20 cellular contexts compared by ENCODE assay signal in the genomic region with DNA sequence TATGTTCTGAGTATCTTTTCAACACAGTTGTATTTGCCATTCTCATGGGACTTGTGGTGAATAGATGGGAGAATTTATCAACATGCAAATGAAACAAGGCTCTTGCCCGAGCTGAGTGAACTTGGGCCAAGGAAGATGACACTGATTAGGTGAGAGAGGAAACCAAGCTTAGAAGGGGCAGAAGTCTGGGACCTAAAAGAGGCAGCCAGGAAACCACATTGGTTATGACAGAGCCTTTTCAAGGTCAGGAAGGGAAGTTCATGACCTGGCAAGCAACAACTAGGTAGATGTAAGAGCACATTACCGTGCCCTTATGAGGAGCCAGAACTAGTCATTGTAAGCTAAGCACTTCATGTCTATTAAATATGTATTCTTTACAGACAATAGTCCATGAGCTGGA.
DNase-seq lines count a peak whose midpoint lies in the region; ATAC-seq, FAIRE-seq and TF ChIP-seq lines count a peak whose summit lies in the region.
"Had no signal": no experiment of that assay in that cellular context is flagged by ENCODE, and none has a peak within 500 bp of the region (broad histone marks: within the 10 kb centered on the region; RNA-seq: fewer than 3 reads in every experiment).

No MANE protein-coding gene starts in this region.

- SMC1A ChIA-PET in GM12878 (lab: Charles Lee; ENCODE audit: uncharacterized antibody, unreplicated experiment): no interaction called here

- RAD21 ChIA-PET in GM12878 (lab: Charles Lee; ENCODE audit: unreplicated experiment): no interaction called here

- no peak for TF ChIP-seq POLR2A in GM12878 (IDR thresholded peaks at IDR 0.05; ENCODE audit: low read depth, low read length)

- no peaks in the 10 kb centered on the region for H4K20me1 ChIP-seq in GM12878 (ENCODE audit: control insufficient read depth, insufficient read depth)

- H3K9me3 ChIP-seq in GM12878 (replicated peaks; ENCODE audit: control insufficient read depth, insufficient read depth, low read length): no peaks in the 10 kb centered on the region; the same call in 2 of the 3 replicates
- H3K9me3 ChIP-seq: colonic mucosa, lower lobe of right lung, SK-N-SH had no signal

- H3K79me2 ChIP-seq in GM12878 (ENCODE audit: control insufficient read depth, insufficient read depth, low read length): no peaks in the 10 kb centered on the region

- no TSS peak for BruUV-seq in GM12878 (replicated peaks; lab: Mats Ljungman, UMichigan)

- no peak overlapping the region for H2AFZ ChIP-seq in GM12878 (ENCODE audit: control insufficient read depth, low read depth, low read length)
- H2AFZ ChIP-seq: PC-9 had no signal

- H3K4me1 ChIP-seq in GM12878 (ENCODE audit: control insufficient read depth, insufficient read depth, low read length): no peaks in the 10 kb centered on the region
- H3K4me1 ChIP-seq: colonic mucosa, lower lobe of right lung had no signal

- no peak for TF ChIP-seq CTCF in GM12878 (IDR thresholded peaks at IDR 0.05 in 2 of 3, conservative IDR thresholded peaks at IDR 0.05 in 1 of 3; ENCODE audit: control insufficient read depth in 2 of 3, extremely low read depth in 1 of 3, insufficient read depth in 1 of 3, low read depth in 3 of 3, low read length in 3 of 3)

- no peak overlapping the region for H3K4me2 ChIP-seq in GM12878 (ENCODE audit: control insufficient read depth, insufficient read depth)
- H3K4me2 ChIP-seq: KMS-11, PC-9, SK-N-SH had no signal

- DNase-seq in GM12878 (ENCODE audit: low read depth, low spot score) (no peak), epidermal melanocyte (ENCODE audit: insufficient read length, low spot score) (no peak), NCI-H1048 (lab: John Stamatoyannopoulos, UW) (no peak), cerebellum (ENCODE audit: low spot score) (no peak)
- DNase-seq: activated CD8-positive, alpha-beta T cell treated with anti-CD3 and anti-CD28 coated beads, Interleukin-2, amount 10 ng/mL, durations not matched to agents 7 days and 5 days; activated gamma-delta T cell; CD4-positive, CD25-positive, alpha-beta regulatory T cell; colonic mucosa; lower lobe of right lung; natural killer cell; NCI-H1694 treated with DMSO at 0.1 percent for 48 hours; PC-9; SK-N-SH had no signal

- intact Hi-C loops in GM12878 (cut with micrococcal nuclease; ENCODE audit: unreplicated experiment): no loop called here

- no peak overlapping the region for H3K27ac ChIP-seq in GM12878 (ENCODE audit: control insufficient read depth, insufficient read depth)
- H3K27ac ChIP-seq: colonic mucosa, epithelial cell of prostate, HL-60, KMS-11, lower lobe of right lung, PC-9 had no signal

- H3K36me3 ChIP-seq in GM12878 (ENCODE audit: control insufficient read depth in 2 of 2, insufficient read depth in 2 of 2, low read length in 1 of 2): no peaks in the 10 kb centered on the region
- H3K36me3 ChIP-seq: colonic mucosa, lower lobe of right lung had no signal

- CTCF ChIA-PET in GM12878 (lab: Yijun Ruan, JAX): interaction anchor here (1.5 kb wide), 1 partner anchor 8 kb away, joined by 3 read pairs; no protein-coding TSS in a partner anchor

- in situ Hi-C loops in GM12878 (cut with MboI): no loop called here

- peak; percentile 61 for ATAC-seq in GM19025 (IDR thresholded peaks at IDR 0.05; ENCODE audit: low read depth, unreplicated experiment)
- ATAC-seq in HG02588 (IDR thresholded peaks at IDR 0.05; ENCODE audit: unreplicated experiment): peak; percentile 54
- ATAC-seq in HG03442 (IDR thresholded peaks at IDR 0.05; ENCODE audit: unreplicated experiment): peak; percentile 73
- ATAC-seq in GM12878: no peak
- ATAC-seq in HG03045 (IDR thresholded peaks at IDR 0.05; ENCODE audit: unreplicated experiment): no peak
- ATAC-seq: activated CD8-positive, alpha-beta T cell treated with anti-CD3 and anti-CD28 coated beads, Interleukin-2, amount 10 ng/mL, durations not matched to agents 7 days and 5 days; lower lobe of right lung; natural killer cell had no signal

- WGBS in GM12878 (ENCODE audit: insufficient coverage, insufficient replicate concordance, low lambda C conversion rate, missing lambda C conversion rate): 0% methylated on average over 2 of the region's 2 CpGs

- TF ChIP-seq RAD21 in GM12878 (IDR thresholded peaks at IDR 0.05; ENCODE audit: insufficient read depth, low read depth, low read length): no peak

- no peak overlapping the region for H3K4me3 ChIP-seq in GM12878
- H3K4me3 ChIP-seq: colonic mucosa, lower lobe of right lung, PC-9 had no signal

- H3K27me3 ChIP-seq in GM12878 (replicated peaks in 1 of 2; ENCODE audit: control insufficient read depth in 2 of 2, insufficient read depth in 2 of 2, low read length in 1 of 2): no peaks in the 10 kb centered on the region
- H3K27me3 ChIP-seq: colonic mucosa had no signal

- no peak for TF ChIP-seq EP300 in GM12878 (IDR thresholded peaks at IDR 0.05; ENCODE audit: borderline replicate concordance in 1 of 2, control insufficient read depth in 1 of 2, low read depth in 2 of 2, low read length in 2 of 2)

- POLR2A ChIA-PET in GM12878 (lab: Charles Lee): no interaction called here

- no peak overlapping the region for H3K9ac ChIP-seq in GM12878 (ENCODE audit: control insufficient read depth, insufficient read depth, low read length)
- H3K9ac ChIP-seq: KMS-11, SK-N-SH had no signal

- no peak for FAIRE-seq in GM12878 (lab: Jason Lieb, UNC)

TF ChIP-seq in GM12878, 131 proteins besides CTCF, POLR2A, EP300 and RAD21:
- TF ChIP-seq MEF2A (IDR thresholded peaks at IDR 0.05; ENCODE audit: insufficient read depth, low read depth, low read length): no peak
- TF ChIP-seq, protein P1, sequence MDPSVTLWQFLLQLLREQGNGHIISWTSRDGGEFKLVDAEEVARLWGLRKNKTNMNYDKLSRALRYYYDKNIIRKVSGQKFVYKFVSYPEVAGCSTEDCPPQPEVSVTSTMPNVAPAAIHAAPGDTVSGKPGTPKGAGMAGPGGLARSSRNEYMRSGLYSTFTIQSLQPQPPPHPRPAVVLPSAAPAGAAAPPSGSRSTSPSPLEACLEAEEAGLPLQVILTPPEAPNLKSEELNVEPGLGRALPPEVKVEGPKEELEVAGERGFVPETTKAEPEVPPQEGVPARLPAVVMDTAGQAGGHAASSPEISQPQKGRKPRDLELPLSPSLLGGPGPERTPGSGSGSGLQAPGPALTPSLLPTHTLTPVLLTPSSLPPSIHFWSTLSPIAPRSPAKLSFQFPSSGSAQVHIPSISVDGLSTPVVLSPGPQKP (IDR thresholded peaks at IDR 0.05; ENCODE audit: low read depth, low read length): no peak
- TF ChIP-seq MEF2B (IDR thresholded peaks at IDR 0.05; ENCODE audit: partially characterized antibody, poor library complexity, severe bottlenecking): peak; percentile 10

Comparison
In these comparisons a context has a peak if more than half of its experiments do, and no peak if none do; other contexts are left out.
1. ATAC-seq: peak in GM19025 (single experiment), HG02588 (single experiment) and HG03442 (single experiment); none in GM12878 (single experiment) and HG03045 (single experiment).